9 cellular contexts compared by ENCODE assay signal in genomic region chr7:98210513-98211220, GRCh38. TPM values are rescaled to one million over a fixed set of nuclear protein-coding genes. Genes with fewer than 3 reads are reported as not detected.
DNase-seq lines count a peak whose midpoint lies in the region; ATAC-seq, FAIRE-seq and TF ChIP-seq lines count a peak whose summit lies in the region.
"Had no signal": no experiment of that assay in that cellular context is flagged by ENCODE, and none has a peak within 500 bp of the region (broad histone marks: within the 10 kb centered on the region; RNA-seq: fewer than 3 reads in every experiment).

No MANE protein-coding gene starts in this region.

- CTCF ChIA-PET in HEK293T (lab: Yijun Ruan, JAX) = no interaction called here

- POLR2A ChIA-PET in HEK293T (lab: Yijun Ruan, JAX) = no interaction called here

- H3K4me2 ChIP-seq in keratinocyte (ENCODE audit: control insufficient read depth, extremely low read depth, insufficient read depth, low read depth, low read length) = no peak overlapping the region

- peak; percentile 67 for DNase-seq in cardiac septum (ENCODE audit: low spot score)
- no peak for DNase-seq in Right ventricle myocardium superior
- no peak for DNase-seq in astrocyte of the cerebellum (ENCODE audit: low read depth)
- DNase-seq in keratinocyte (ENCODE audit: low read depth, low spot score) = no peak
- DNase-seq in vagina (ENCODE audit: extremely low spot score in 2 of 2) = no peak
- DNase-seq in HEK293T (ENCODE audit: extremely low spot score) = no peak
- no peak for DNase-seq in activated CD4-positive, alpha-beta T cell treated with anti-CD3 and anti-CD28 coated beads for 4 hours
- DNase-seq: Karpas-422 had no signal

- FAIRE-seq in keratinocyte (lab: Jason Lieb, UNC) = no peak

- dilution Hi-C loops in keratinocyte (cut with MboI; ENCODE audit: extremely low pct_ligation_motif_present, low sequenced_read_pairs) = no loop called here

- in situ Hi-C loops in astrocyte of the cerebellum (cut with HindIII; ENCODE audit: low sequenced_read_pairs) = no loop called here

- H3K4me3 ChIP-seq in astrocyte of the cerebellum (ENCODE audit: low read depth, low read length) (peak overlapping the region; percentile 34), keratinocyte (ENCODE audit: control insufficient read depth in 2 of 3, extremely low read depth in 1 of 3, insufficient read depth in 2 of 3, low read depth in 1 of 3, low read length in 3 of 3) (peak overlapping the region in 2 of 3 experiments; percentile 2 to 22), vagina (peak overlapping the region; percentile 27 to 42)

- no peaks in the 10 kb centered on the region for H4K20me1 ChIP-seq in keratinocyte (ENCODE audit: control insufficient read depth, extremely low read depth, insufficient read depth, low read length)

- H3K9me3 ChIP-seq in keratinocyte (ENCODE audit: control insufficient read depth, low read depth, low read length) = no peaks in the 10 kb centered on the region
- no peaks in the 10 kb centered on the region for H3K9me3 ChIP-seq in vagina

- H3K9me1 ChIP-seq in keratinocyte (ENCODE audit: control insufficient read depth, extremely low read depth, insufficient read depth, low read length) = no peaks in the 10 kb centered on the region

- no peak overlapping the region for H3K9ac ChIP-seq in keratinocyte (ENCODE audit: control insufficient read depth, extremely low read depth, insufficient read depth, low read length)

- H2AFZ ChIP-seq in keratinocyte (ENCODE audit: control insufficient read depth, low read length) = no peak overlapping the region

- H3K36me3 ChIP-seq in keratinocyte (ENCODE audit: control insufficient read depth in 2 of 2, extremely low read depth in 1 of 2, insufficient read depth in 2 of 2, low read length in 2 of 2) (peaks cover 0 to 5% of the 10 kb centered on the region in 2 experiments), vagina (peaks cover 0 to 17% of the 10 kb centered on the region in 2 donors)

- TF ChIP-seq POLR2A in vagina (IDR thresholded peaks at IDR 0.05) = no peak

- H3K27me3 ChIP-seq in keratinocyte (ENCODE audit: control insufficient read depth, extremely low read depth, insufficient read depth, low read length) (no peaks in the 10 kb centered on the region), vagina (no peaks in the 10 kb centered on the region)

- no peaks in the 10 kb centered on the region for H3K79me2 ChIP-seq in keratinocyte (ENCODE audit: control insufficient read depth, insufficient read depth, low read length)

- H3K4me1 ChIP-seq in keratinocyte (ENCODE audit: control insufficient read depth, extremely low read depth, insufficient read depth, low read length) = no peaks in the 10 kb centered on the region
- peaks cover 4% of the 10 kb centered on the region for H3K4me1 ChIP-seq in vagina

- ATAC-seq in Right ventricle myocardium superior (ENCODE audit: poor library complexity) (no peak), GM18868 (IDR thresholded peaks at IDR 0.05; ENCODE audit: unreplicated experiment) (no peak)

- TF ChIP-seq CTCF in astrocyte of the cerebellum (IDR thresholded peaks at IDR 0.05; ENCODE audit: low read depth, low read length, missing control alignments) (no peak), keratinocyte (optimal IDR thresholded peaks at IDR 0.05 in 1 of 3, IDR thresholded peaks at IDR 0.05 in 1 of 3, conservative IDR thresholded peaks at IDR 0.05 in 1 of 3; ENCODE audit: extremely low read depth in 1 of 3, insufficient read depth in 2 of 3, low read length in 3 of 3) (no peak), vagina (IDR thresholded peaks at IDR 0.05) (no peak)

- H3K27ac ChIP-seq in keratinocyte (ENCODE audit: control insufficient read depth, insufficient read depth, low read length) (no peak overlapping the region), vagina (no peak overlapping the region)

- intact Hi-C loops in cardiac septum (cut with DNase I) = no loop called here
- intact Hi-C loops in Right ventricle myocardium superior (cut with DNase I) = no loop called here
- intact Hi-C loops in vagina (cut with DNase I) = no loop called here

TF ChIP-seq in HEK293T, 16 proteins besides CTCF, POLR2A, EP300 and RAD21:
- TF ChIP-seq FOXK2 (IDR thresholded peaks at IDR 0.05) = no peak
- no peak for TF ChIP-seq SUZ12 (IDR thresholded peaks at IDR 0.05)
- TF ChIP-seq BHLHE40 (IDR thresholded peaks at IDR 0.05; ENCODE audit: borderline replicate concordance) = no peak
- no peak for TF ChIP-seq FOXA1 (IDR thresholded peaks at IDR 0.05)
- no peak for TF ChIP-seq PKNOX1 (IDR thresholded peaks at IDR 0.05)

RNA-seq across cellular contexts. Expression of gene BHLHA15, which starts 0.6 kb away (rescaled TPM):
- not detected for total RNA-seq in cardiac septum
- not detected for total RNA-seq in Right ventricle myocardium superior
- not detected in 3 replicates for polyA plus RNA-seq in keratinocyte
- polyA plus RNA-seq in keratinocyte (2011; ENCODE audit: low read depth) = not detected
- not detected in 2 replicates for polyA plus RNA-seq in keratinocyte (2011; cell fraction: cytosol; rRNA removed)
- not detected in 2 replicates for polyA plus RNA-seq in keratinocyte (2011; cell fraction: nucleus; rRNA removed)
- 0.17 TPM in 1 of 2 replicates, not detected in the other for polyA plus RNA-seq in keratinocyte (2012; ENCODE audit: low replicate concordance)
- not detected in 3 replicates for polyA minus RNA-seq in keratinocyte
- not detected for polyA minus RNA-seq in keratinocyte (2011; cell fraction: cytosol; rRNA and poly(A)+ RNA removed)
- not detected in 2 replicates for polyA minus RNA-seq in keratinocyte (2011; cell fraction: nucleus; rRNA and poly(A)+ RNA removed)
- not detected for total RNA-seq in vagina

RNA-seq across cellular contexts. Expression of gene TECPR1, which starts 41.4 kb away (rescaled TPM):
- total RNA-seq in cardiac septum (16.6 TPM), Right ventricle myocardium superior (16.1 TPM), vagina (19.6 TPM)
- polyA plus RNA-seq in keratinocyte = 1.5 to 3.7 TPM (median 2.4 TPM) in 3 replicates
- polyA plus RNA-seq in keratinocyte (2011; ENCODE audit: low read depth) = 7.4 TPM
- 1.3 and 2.9 TPM in 2 replicates for polyA plus RNA-seq in keratinocyte (2011; cell fraction: cytosol; rRNA removed)
- 6.6 and 10.0 TPM in 2 replicates for polyA plus RNA-seq in keratinocyte (2011; cell fraction: nucleus; rRNA removed)
- 4.7 and 6.3 TPM in 2 replicates for polyA plus RNA-seq in keratinocyte (2012; ENCODE audit: low replicate concordance)
- polyA minus RNA-seq in keratinocyte = 2.4 to 11.8 TPM (median 5.0 TPM) in 3 replicates
- polyA minus RNA-seq in keratinocyte (2011; cell fraction: cytosol; rRNA and poly(A)+ RNA removed) = 9.0 TPM
- 7.8 and 8.5 TPM in 2 replicates for polyA minus RNA-seq in keratinocyte (2011; cell fraction: nucleus; rRNA and poly(A)+ RNA removed)
